Comparison of ENCODE assay signal across 8 cellular contexts in the genomic region with DNA sequence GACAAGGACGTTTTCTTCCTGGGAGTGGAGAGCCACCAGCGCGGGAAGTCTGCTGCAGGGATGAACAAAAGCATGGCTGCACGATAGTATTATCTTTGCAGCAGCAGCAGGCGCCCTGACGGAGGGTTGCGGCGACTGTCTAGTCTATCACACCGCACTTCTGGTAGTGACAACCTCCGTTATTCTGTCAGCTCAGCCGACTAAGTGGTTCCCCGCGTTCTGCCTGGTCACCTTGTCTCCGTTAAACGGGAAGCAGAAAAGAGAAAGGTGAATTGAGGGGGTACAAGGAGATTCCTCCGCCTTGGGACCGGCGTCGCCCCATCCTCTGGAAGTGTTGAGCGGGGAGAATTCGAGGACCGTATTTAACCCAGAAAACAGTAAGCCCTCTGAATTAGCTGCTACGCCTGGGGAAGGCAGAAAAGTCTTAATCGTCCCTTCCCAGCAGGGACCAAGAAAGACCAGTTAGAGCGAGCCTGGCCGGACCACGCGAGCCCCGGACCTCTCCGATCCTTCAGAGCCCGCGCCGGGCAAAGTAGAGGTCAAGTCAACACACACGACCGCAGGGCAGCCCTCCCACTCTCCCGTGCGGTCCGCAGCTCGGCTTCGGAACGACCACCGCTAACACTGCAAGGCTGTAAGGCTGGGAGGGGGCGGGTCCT. TPM values are rescaled to one million over a fixed set of nuclear protein-coding genes. Genes with fewer than 3 reads are reported as not detected.
DNase-seq lines count a peak whose midpoint lies in the region; ATAC-seq and TF ChIP-seq lines count a peak whose summit lies in the region.

No MANE protein-coding gene starts in this region.

- in situ Hi-C loops in transverse colon (cut with MboI; ENCODE audit: low pct_ligation_motif_present in 1 of 4, low pct_unique_long_range_greater_than_20kb in 1 of 4, low sequenced_read_pairs in 3 of 4), result no loop called here

- peaks cover 4% of the 10 kb centered on the region for H3K4me1 ChIP-seq in fibroblast of lung (ENCODE audit: control insufficient read depth, extremely low read depth, insufficient read depth, low read length)
- H3K4me1 ChIP-seq in neuronal stem cell (ENCODE audit: control insufficient read depth in 2 of 2, insufficient read depth in 1 of 2, low read depth in 1 of 2, low read length in 2 of 2), result peaks cover 2 to 22% of the 10 kb centered on the region in 2 donors
- H3K4me1 ChIP-seq in transverse colon, result peaks cover 0 to 30% (median 19%) of the 10 kb centered on the region in 4 donors

- CTCF ChIA-PET in activated CD8-positive, alpha-beta memory T cell treated with anti-CD3 and anti-CD28 coated beads, Interleukin-2, amount 10 ng/mL, durations not matched to agents 7 days and 5 days (lab: Charles Lee), result no interaction called here

- H3K4me3 Mint-ChIP-seq in activated CD8-positive, alpha-beta memory T cell treated with anti-CD3 and anti-CD28 coated beads, Interleukin-2, amount 10 ng/mL, durations not matched to agents 7 days and 5 days, result peak overlapping the region; percentile 85

- H3K4me2 ChIP-seq in fibroblast of lung (ENCODE audit: extremely low read depth, insufficient read depth, low read length) (peak overlapping the region; percentile 100), neuronal stem cell (ENCODE audit: insufficient read depth, low read length, poor library complexity, severe bottlenecking) (peak overlapping the region; percentile 83)

- TF ChIP-seq CTCF in fibroblast of lung (conservative IDR thresholded peaks at IDR 0.05 in 1 of 2, IDR thresholded peaks at IDR 0.05 in 1 of 2; ENCODE audit: low read depth in 1 of 2, low read length in 2 of 2) (no peak), transverse colon (IDR thresholded peaks at IDR 0.05) (no peak)

- no peak overlapping the region for H2AK5ac ChIP-seq in neuronal stem cell (ENCODE audit: low read depth, low read length)

- no peak overlapping the region for H3K4ac ChIP-seq in neuronal stem cell (ENCODE audit: low read length)

- no peak overlapping the region for H2BK12ac ChIP-seq in neuronal stem cell (ENCODE audit: low read length)

- H2AFZ ChIP-seq in fibroblast of lung (ENCODE audit: low read length), result peak overlapping the region; percentile 60
- peak overlapping the region; percentile 81 for H2AFZ ChIP-seq in neuronal stem cell (ENCODE audit: low read length)

- H3K18ac ChIP-seq in neuronal stem cell (ENCODE audit: low read length), result peak overlapping the region; percentile 73

- no peaks in the 10 kb centered on the region for H3K27me3 ChIP-seq in fibroblast of lung (ENCODE audit: control insufficient read depth, insufficient read depth, low read length)
- peaks cover 0 to 2% (median 0%) of the 10 kb centered on the region in 3 experiments for H3K27me3 ChIP-seq in neuronal stem cell (ENCODE audit: control insufficient read depth in 3 of 3, insufficient read depth in 3 of 3, low read depth in 1 of 3, low read length in 3 of 3)
- no peaks in the 10 kb centered on the region for H3K27me3 ChIP-seq in transverse colon

- no peaks in the 10 kb centered on the region for H4K20me1 ChIP-seq in fibroblast of lung (ENCODE audit: control insufficient read depth, extremely low read depth, insufficient read depth, low read length)

- TF ChIP-seq POLR2A in transverse colon (IDR thresholded peaks at IDR 0.05), result no peak

- no CpG with 5 or more reads among the region's 43 CpGs for WGBS in neuronal stem cell (ENCODE audit: extremely low coverage in 2 of 2, insufficient read length in 2 of 2, insufficient replicate concordance in 1 of 2), 2 donors
- WGBS in transverse colon (ENCODE audit: low coverage in 1 of 2), 2 donors, result 0% methylated on average over 4 to 39 of the region's 43 CpGs

- H2BK15ac ChIP-seq in neuronal stem cell (ENCODE audit: low read length), result no peak overlapping the region

- H4K8ac ChIP-seq in neuronal stem cell (ENCODE audit: low read depth, low read length), result no peak overlapping the region

- H3K79me2 ChIP-seq in fibroblast of lung (ENCODE audit: control insufficient read depth, insufficient read depth, low read length), result peaks cover 19% of the 10 kb centered on the region

- H3K27ac Mint-ChIP-seq in activated CD8-positive, alpha-beta memory T cell treated with anti-CD3 and anti-CD28 coated beads, Interleukin-2, amount 10 ng/mL, durations not matched to agents 7 days and 5 days, result peak overlapping the region; percentile 54

- intact Hi-C loops in transverse colon (cut with DNase I; ENCODE audit: low total_unique reads), result no loop called here

- H2BK120ac ChIP-seq in neuronal stem cell (ENCODE audit: low read depth, low read length), result no peak overlapping the region

- no peaks in the 10 kb centered on the region for H3K36me3 Mint-ChIP-seq in activated CD8-positive, alpha-beta memory T cell treated with anti-CD3 and anti-CD28 coated beads, Interleukin-2, amount 10 ng/mL, durations not matched to agents 7 days and 5 days

- no peaks in the 10 kb centered on the region for H3K9me3 Mint-ChIP-seq in activated CD8-positive, alpha-beta memory T cell treated with anti-CD3 and anti-CD28 coated beads, Interleukin-2, amount 10 ng/mL, durations not matched to agents 7 days and 5 days (ENCODE audit: low read depth)

- peaks cover 21% of the 10 kb centered on the region for H3K4me1 Mint-ChIP-seq in activated CD8-positive, alpha-beta memory T cell treated with anti-CD3 and anti-CD28 coated beads, Interleukin-2, amount 10 ng/mL, durations not matched to agents 7 days and 5 days

- no peak overlapping the region for H3K14ac ChIP-seq in neuronal stem cell (ENCODE audit: low read length)

- ATAC-seq in HG03066 (IDR thresholded peaks at IDR 0.05; ENCODE audit: low read depth, unreplicated experiment), result peak; percentile 12
- ATAC-seq in activated CD8-positive, alpha-beta memory T cell treated with anti-CD3 and anti-CD28 coated beads, Interleukin-2, amount 10 ng/mL, durations not matched to agents 7 days and 5 days, result peak; percentile 17

- TF ChIP-seq EP300 in transverse colon (IDR thresholded peaks at IDR 0.05; ENCODE audit: low read depth), result no peak

- H3K9ac ChIP-seq in fibroblast of lung (ENCODE audit: insufficient read depth, low read length) (peak overlapping the region; percentile 61), neuronal stem cell (ENCODE audit: low read depth, low read length, poor library complexity) (no peak overlapping the region)

- no peaks in the 10 kb centered on the region for H3K36me3 ChIP-seq in fibroblast of lung (ENCODE audit: control insufficient read depth, insufficient read depth, low read length)
- H3K36me3 ChIP-seq in neuronal stem cell (replicated peaks in 1 of 2; ENCODE audit: control insufficient read depth in 2 of 2, insufficient read depth in 2 of 2, low read length in 2 of 2), result no peaks in the 10 kb centered on the region
- H3K36me3 ChIP-seq in transverse colon, result no peaks in the 10 kb centered on the region

- H3K23ac ChIP-seq in neuronal stem cell (ENCODE audit: low read depth, low read length, poor library complexity), result no peak overlapping the region

- H2BK5ac ChIP-seq in neuronal stem cell (ENCODE audit: low read length), result no peak overlapping the region

- no peak overlapping the region for H3K27ac ChIP-seq in fibroblast of lung (ENCODE audit: insufficient read depth, low read length)
- peak overlapping the region; percentile 48 for H3K27ac ChIP-seq in neuronal stem cell (replicated peaks; ENCODE audit: low read length)
- peak overlapping the region; percentile 93 to 99 (median 96) for H3K27ac ChIP-seq in transverse colon

- peaks cover 27% of the 10 kb centered on the region for H3K27me3 Mint-ChIP-seq in activated CD8-positive, alpha-beta memory T cell treated with anti-CD3 and anti-CD28 coated beads, Interleukin-2, amount 10 ng/mL, durations not matched to agents 7 days and 5 days

- H3K9me3 ChIP-seq in fibroblast of lung (ENCODE audit: control insufficient read depth, insufficient read depth, low read depth, low read length) (no peaks in the 10 kb centered on the region), neuronal stem cell (replicated peaks in 1 of 2; ENCODE audit: control insufficient read depth in 2 of 2, insufficient read depth in 1 of 2, low read depth in 1 of 2, low read length in 2 of 2) (no peaks in the 10 kb centered on the region), transverse colon (no peaks in the 10 kb centered on the region)

- no peaks in the 10 kb centered on the region for H3K79me1 ChIP-seq in neuronal stem cell (ENCODE audit: low read depth, low read length)

- no peak overlapping the region for H4K91ac ChIP-seq in neuronal stem cell (ENCODE audit: low read depth, low read length, poor library complexity)

- DNase-seq in activated T-cell treated with anti-CD3 and anti-CD28 coated beads for 24 hours (ENCODE audit: low read depth), result peak; percentile 14
- DNase-seq in activated T-cell treated with anti-CD3 and anti-CD28 coated beads, Interleukin-2, amount 50 U/mL, for 48 hours, result no peak
- DNase-seq in NCI-H510A (lab: John Stamatoyannopoulos, UW), result peak; percentile 5
- DNase-seq in activated CD8-positive, alpha-beta memory T cell treated with anti-CD3 and anti-CD28 coated beads, Interleukin-2, amount 10 ng/mL, durations not matched to agents 7 days and 5 days, result peak; percentile 67
- DNase-seq in fibroblast of lung (ENCODE audit: low read depth in 2 of 2), result no peak
- DNase-seq in neuronal stem cell (ENCODE audit: low spot score), result no peak
- DNase-seq in transverse colon, result peak; percentile 31

- H3K4me3 ChIP-seq in fibroblast of lung (replicated peaks in 1 of 4; ENCODE audit: control extremely low read depth in 1 of 4, insufficient read depth in 1 of 4, low read depth in 3 of 4, low read length in 4 of 4) (peak overlapping the region; percentile 64 to 92 (median 86)), neuronal stem cell (ENCODE audit: low read length in 2 of 2) (peak overlapping the region; percentile 61 to 86), transverse colon (peak overlapping the region; percentile 48 to 69 (median 68))

RNA-seq across cellular contexts. Expression of a gene that starts 0.5 kb away (rescaled TPM):
- total RNA-seq in activated CD8-positive, alpha-beta memory T cell treated with anti-CD3 and anti-CD28 coated beads, Interleukin-2, amount 10 ng/mL, durations not matched to agents 7 days and 5 days, result 10 to 100 TPM; 12.1 to 15.9 TPM
- total RNA-seq in fibroblast of lung, result 15.5 and 16.9 TPM in 2 replicates
- 12.8 and 36.3 TPM in 2 replicates for polyA plus RNA-seq in fibroblast of lung
- 9.5 and 28.0 TPM in 2 replicates for polyA plus RNA-seq in fibroblast of lung (2012)
- polyA minus RNA-seq in fibroblast of lung (ENCODE audit: low replicate concordance), result 4.3 and 22.6 TPM in 2 replicates
- polyA plus RNA-seq in neuronal stem cell (2013, experiment 1 of 2), result 22.7 TPM
- 24.3 TPM for polyA plus RNA-seq in neuronal stem cell (2013, experiment 2 of 2)
- total RNA-seq in transverse colon, result 10 to 100 TPM; 23.9 to 44.5 (median 42.8) TPM

Comparison
In these comparisons a context has a peak if more than half of its experiments do, and no peak if none do; other contexts are left out.
1. DNase-seq: peak in activated T-cell treated with anti-CD3 and anti-CD28 coated beads for 24 hours (single experiment), NCI-H510A (single experiment), activated CD8-positive, alpha-beta memory T cell treated with anti-CD3 and anti-CD28 coated beads, Interleukin-2, amount 10 ng/mL, durations not matched to agents 7 days and 5 days (single experiment) and transverse colon (single experiment); none in activated T-cell treated with anti-CD3 and anti-CD28 coated beads, Interleukin-2, amount 50 U/mL, for 48 hours (0 of 2), fibroblast of lung (0 of 2) and neuronal stem cell (single experiment).
2. Peak in every context shown above with its lines, with median percentiles within 50 percentile points of each other: H3K4me3 ChIP-seq.